In genomic region chr2:169824373-169825333, GRCh38 we compare ENCODE assay signal across 8 cellular contexts. TPM values are rescaled to one million over a fixed set of nuclear protein-coding genes. Genes with fewer than 3 reads are reported as not detected.
DNase-seq lines count a peak whose midpoint lies in the region; ATAC-seq and TF ChIP-seq lines count a peak whose summit lies in the region.

Gene METTL5 (minus strand): TSS chr2:169824905. CDS start chr2:169824597, 308 bp downstream.

- peak within 1 kb of the TSS; percentile 94 for H2AFZ ChIP-seq in PC-3 (ENCODE audit: low read length)

- TF ChIP-seq CTCF in PC-3 (conservative IDR thresholded peaks at IDR 0.05; ENCODE audit: low read depth, low read length), result peak; percentile 98

- H3K4me3 Mint-ChIP-seq in activated T-cell treated with anti-CD3 and anti-CD28 coated beads, Interleukin-2, amount 50 U/mL, for 24 hours, result peak within 1 kb of the TSS; percentile 88

- H3K9me3 ChIP-seq in PC-3 (ENCODE audit: low read length) (no peaks in the 10 kb centered on the region), esophagus (ENCODE audit: control insufficient read depth in 2 of 2, insufficient read depth in 1 of 2, low read depth in 1 of 2, low read length in 1 of 2) (no peaks in the 10 kb centered on the region), mucosa of rectum (ENCODE audit: control insufficient read depth in 2 of 2, low read length in 2 of 2) (no peaks in the 10 kb centered on the region)

- intact Hi-C loops in PC-3 (cut with micrococcal nuclease), result loop anchor here (1.0 to 2.0 kb wide), 2 partner anchors 53 to 104 kb away; no protein-coding TSS in a partner anchor

- H3K4me3 ChIP-seq in PC-3 (ENCODE audit: low read length) (peak within 1 kb of the TSS; percentile 78), esophagus (ENCODE audit: low read depth in 1 of 2, low read length in 2 of 2) (peak within 1 kb of the TSS; percentile 89 to 95), mucosa of rectum (ENCODE audit: low read length in 2 of 2) (peak within 1 kb of the TSS; percentile 89 to 96)

- POLR2A ChIA-PET in PC-3 (lab: Charles Lee; ENCODE audit: unreplicated experiment), result no interaction called here

- H3K4me2 ChIP-seq in PC-3 (ENCODE audit: low read length), result peak within 1 kb of the TSS; percentile 86

- 1 to 2% methylated on average over 54 to 61 of the region's 61 CpGs for WGBS in esophagus, 2 donors

- CTCF ChIA-PET in PC-3 (lab: Charles Lee), result interaction anchor here (0.6 to 1.4 kb wide), 4 partner anchors 35 to 303 kb away, joined by 3 to 6 read pairs (median 4); no protein-coding TSS in a partner anchor

- peaks cover 8% of the 10 kb centered on the region for H3F3A ChIP-seq in PC-3 (ENCODE audit: low read length, unreplicated experiment)

- peaks cover 43% of the 10 kb centered on the region for H3K4me1 ChIP-seq in PC-3 (ENCODE audit: insufficient read depth, low read length)
- peaks cover 0 to 3% of the 10 kb centered on the region in 2 donors for H3K4me1 ChIP-seq in esophagus (ENCODE audit: control insufficient read depth in 2 of 2, insufficient read depth in 2 of 2, low read length in 1 of 2)
- H3K4me1 ChIP-seq in mucosa of rectum (ENCODE audit: control insufficient read depth in 2 of 2, insufficient read depth in 2 of 2, low read length in 2 of 2), result peaks cover 9 to 29% of the 10 kb centered on the region in 2 donors

- H3K27ac ChIP-seq in PC-3 (ENCODE audit: low read length) (peak within 1 kb of the TSS; percentile 54), esophagus (ENCODE audit: low read depth in 2 of 2, low read length in 1 of 2) (peak within 1 kb of the TSS; percentile 36 to 92), mucosa of rectum (ENCODE audit: low read depth in 2 of 2, low read length in 2 of 2) (peak within 1 kb of the TSS; percentile 61)

- TSS peak; percentile 62 for BruUV-seq in PC-3 (replicated peaks; lab: Mats Ljungman, UMichigan)

- peaks cover 13% of the 10 kb centered on the region for H4K20me1 ChIP-seq in PC-3 (ENCODE audit: low read length)

- no peaks in the 10 kb centered on the region for H3K27me3 Mint-ChIP-seq in activated T-cell treated with anti-CD3 and anti-CD28 coated beads, Interleukin-2, amount 50 U/mL, for 24 hours

- peaks cover 62% of the 10 kb centered on the region for H3K79me2 ChIP-seq in PC-3 (ENCODE audit: low read length)

- DNase-seq in DMS114 treated with DMSO at 0.1 percent for 48 hours (lab: John Stamatoyannopoulos, UW; ENCODE audit: unreplicated experiment) (peak; percentile 55), HuH-7.5 (ENCODE audit: low spot score) (peak; percentile 91), PC-3 (peak; percentile 86)
- DNase-seq in activated T-cell treated with anti-CD3 and anti-CD28 coated beads, Interleukin-2, amount 50 U/mL, for 24 hours, result peak; percentile 90
- DNase-seq in stimulated activated CD8-positive, alpha-beta memory T cell treated with anti-CD3 and anti-CD28 coated beads, Interleukin-7, amount 100 ng/mL, for 1 hour (ENCODE audit: low read depth in 2 of 2), result peak; percentile 57 to 62

- H3K27me3 ChIP-seq in PC-3 (ENCODE audit: low read length) (no peaks in the 10 kb centered on the region), esophagus (ENCODE audit: control insufficient read depth in 1 of 2, insufficient read depth in 2 of 2, low read length in 2 of 2) (no peaks in the 10 kb centered on the region), mucosa of rectum (ENCODE audit: control insufficient read depth in 2 of 2, insufficient read depth in 2 of 2, low read length in 2 of 2) (no peaks in the 10 kb centered on the region)

- H3K9ac ChIP-seq in PC-3 (ENCODE audit: low read length) (peak within 1 kb of the TSS; percentile 86), mucosa of rectum (ENCODE audit: low read depth in 1 of 2, low read length in 2 of 2) (peak within 1 kb of the TSS; percentile 78 to 81)

- no peaks in the 10 kb centered on the region for H3K9me2 ChIP-seq in PC-3 (replicated peaks; ENCODE audit: low read length)

- no peaks in the 10 kb centered on the region for H3K9me3 Mint-ChIP-seq in activated T-cell treated with anti-CD3 and anti-CD28 coated beads, Interleukin-2, amount 50 U/mL, for 24 hours

- no peaks in the 10 kb centered on the region for H3K36me3 ChIP-seq in PC-3 (ENCODE audit: low read depth, low read length)
- H3K36me3 ChIP-seq in esophagus (ENCODE audit: control insufficient read depth in 2 of 2, insufficient read depth in 2 of 2, low read length in 1 of 2), result no peaks in the 10 kb centered on the region
- H3K36me3 ChIP-seq in mucosa of rectum (ENCODE audit: control insufficient read depth in 2 of 2, insufficient read depth in 2 of 2, low read length in 2 of 2), result peaks cover 0 to 4% of the 10 kb centered on the region in 2 donors

- ATAC-seq in GM21526 (IDR thresholded peaks at IDR 0.05; ENCODE audit: low FRiP score, unreplicated experiment) (peak; percentile 60), PC-3 (peak; percentile 50)

- peaks cover 55% of the 10 kb centered on the region for H3K36me3 Mint-ChIP-seq in activated T-cell treated with anti-CD3 and anti-CD28 coated beads, Interleukin-2, amount 50 U/mL, for 24 hours (ENCODE audit: low read depth)

- peaks cover 66% of the 10 kb centered on the region for H3K4me1 Mint-ChIP-seq in activated T-cell treated with anti-CD3 and anti-CD28 coated beads, Interleukin-2, amount 50 U/mL, for 24 hours (ENCODE audit: low read depth)

- H3K27ac Mint-ChIP-seq in activated T-cell treated with anti-CD3 and anti-CD28 coated beads, Interleukin-2, amount 50 U/mL, for 24 hours, result peak within 1 kb of the TSS; percentile 92

RNA-seq across cellular contexts. Expression of gene METTL5, which starts in this region (rescaled TPM):
- total RNA-seq in PC-3 (2014; rRNA removed), result 61.1 and 62.0 TPM in 2 replicates
- polyA plus RNA-seq in esophagus, result 10 to 100 TPM; 40.6 to 45.2 TPM

Comparison
In these comparisons a context has a peak if more than half of its experiments do, and no peak if none do; other contexts are left out.
1. Peak in every context shown above with its lines: DNase-seq, ATAC-seq, H3K4me3 ChIP-seq and H3K27ac ChIP-seq.